ENCODE assay signal across 25 cellular contexts in genomic region chr1:34425785-34426184, GRCh38.
"Had no signal": no experiment of that assay in that cellular context is flagged by ENCODE, and none has a peak within 500 bp of the region (broad histone marks: within the 10 kb centered on the region; RNA-seq: fewer than 3 reads in every experiment).

No MANE protein-coding gene starts in this region.

- H3K27ac ChIP-seq: ascending aorta, body of pancreas, cardiac muscle cell had no signal

- H3K4me3 Mint-ChIP-seq: activated CD8-positive, alpha-beta memory T cell treated with anti-CD3 and anti-CD28 coated beads, Interleukin-2, amount 10 ng/mL, durations not matched to agents 7 days and 5 days; activated naive CD8-positive, alpha-beta T cell treated with anti-CD3 and anti-CD28 coated beads, Interleukin-2, amount 50 U/mL, for 24 hours; activated T-cell treated with anti-CD3 and anti-CD28 coated beads, Interleukin-2, amount 50 U/mL, for 24 hours; activated T-helper 1 cell treated with anti-CD3 and anti-CD28 coated beads, Interleukin-12 subunit alpha, Interleukin-12 subunit beta, Interleukin-2, Interleukin-4 antibody, amounts not matched to agents 30 ng/mL and 10 ng/mL and 1 ng/mL, durations not matched to agents 14 hours and 24 hours and 36 hours; T-helper 1 cell treated with Interleukin-12 subunit alpha and Interleukin-12 subunit beta and Interleukin-4 antibody, amounts not matched to agents 30 μg/mL and 1 μg/mL, for 36 hours; WTC11 had no signal

- H3K4me1 ChIP-seq: ascending aorta, body of pancreas, Peyer's patch had no signal

- H3K4me1 Mint-ChIP-seq: activated CD8-positive, alpha-beta memory T cell treated with anti-CD3 and anti-CD28 coated beads, Interleukin-2, amount 10 ng/mL, durations not matched to agents 7 days and 5 days; activated naive CD8-positive, alpha-beta T cell treated with anti-CD3 and anti-CD28 coated beads, Interleukin-2, amount 50 U/mL, for 24 hours had no signal

- FAIRE-seq: K562 had no signal

- H3K4me3 ChIP-seq: ascending aorta, body of pancreas, cardiac muscle cell, K562, Peyer's patch had no signal

- H3K27ac Mint-ChIP-seq: activated CD8-positive, alpha-beta memory T cell treated with anti-CD3 and anti-CD28 coated beads, Interleukin-2, amount 10 ng/mL, durations not matched to agents 7 days and 5 days; activated naive CD4-positive, alpha-beta T cell treated with anti-CD3 and anti-CD28 coated beads, Interleukin-2, amount 50 U/mL, for 72 hours; activated naive CD8-positive, alpha-beta T cell treated with anti-CD3 and anti-CD28 coated beads, Interleukin-2, amount 50 U/mL, for 24 hours; activated T-cell treated with anti-CD3 and anti-CD28 coated beads, Interleukin-2, amount 50 U/mL, for 24 hours; activated T-helper 1 cell treated with anti-CD3 and anti-CD28 coated beads, Interleukin-12 subunit alpha, Interleukin-12 subunit beta, Interleukin-2, Interleukin-4 antibody, amounts not matched to agents 30 ng/mL and 10 ng/mL and 1 ng/mL, durations not matched to agents 14 hours and 24 hours and 36 hours; T-helper 1 cell treated with Interleukin-12 subunit alpha and Interleukin-12 subunit beta and Interleukin-4 antibody, amounts not matched to agents 30 μg/mL and 1 μg/mL, for 36 hours; WTC11 had no signal

- H3K36me3 Mint-ChIP-seq: activated CD8-positive, alpha-beta memory T cell treated with anti-CD3 and anti-CD28 coated beads, Interleukin-2, amount 10 ng/mL, durations not matched to agents 7 days and 5 days; activated naive CD4-positive, alpha-beta T cell treated with anti-CD3 and anti-CD28 coated beads, Interleukin-2, amount 50 U/mL, for 72 hours; WTC11 had no signal

- H3K9me3 ChIP-seq: ascending aorta, body of pancreas, Peyer's patch had no signal

- ATAC-seq: activated CD8-positive, alpha-beta memory T cell treated with anti-CD3 and anti-CD28 coated beads, Interleukin-2, amount 10 ng/mL, durations not matched to agents 7 days and 5 days; activated naive CD4-positive, alpha-beta T cell treated with anti-CD3 and anti-CD28 coated beads, Interleukin-2, amount 50 U/mL, for 72 hours; activated naive CD8-positive, alpha-beta T cell treated with anti-CD3 and anti-CD28 coated beads, Interleukin-2, amount 50 U/mL, for 24 hours; body of pancreas; K562; WTC11 had no signal

- H3K9me3 Mint-ChIP-seq: activated naive CD4-positive, alpha-beta T cell treated with anti-CD3 and anti-CD28 coated beads, Interleukin-2, amount 50 U/mL, for 72 hours; activated naive CD8-positive, alpha-beta T cell treated with anti-CD3 and anti-CD28 coated beads, Interleukin-2, amount 50 U/mL, for 24 hours; activated T-cell treated with anti-CD3 and anti-CD28 coated beads, Interleukin-2, amount 50 U/mL, for 24 hours; activated T-helper 1 cell treated with anti-CD3 and anti-CD28 coated beads, Interleukin-12 subunit alpha, Interleukin-12 subunit beta, Interleukin-2, Interleukin-4 antibody, amounts not matched to agents 30 ng/mL and 10 ng/mL and 1 ng/mL, durations not matched to agents 14 hours and 24 hours and 36 hours; T-helper 1 cell treated with Interleukin-12 subunit alpha and Interleukin-12 subunit beta and Interleukin-4 antibody, amounts not matched to agents 30 μg/mL and 1 μg/mL, for 36 hours; WTC11 had no signal

- H3K27me3 Mint-ChIP-seq: activated CD8-positive, alpha-beta memory T cell treated with anti-CD3 and anti-CD28 coated beads, Interleukin-2, amount 10 ng/mL, durations not matched to agents 7 days and 5 days; activated naive CD8-positive, alpha-beta T cell treated with anti-CD3 and anti-CD28 coated beads, Interleukin-2, amount 50 U/mL, for 24 hours had no signal

- H3K36me3 ChIP-seq: ascending aorta, cardiac muscle cell, Peyer's patch had no signal

- H3K27me3 ChIP-seq: ascending aorta, body of pancreas, cardiac muscle cell, Peyer's patch had no signal

- DNase-seq: activated CD4-positive, alpha-beta T cell treated with anti-CD3 and anti-CD28 coated beads for 48 hours; activated CD4-positive, alpha-beta T cell treated with anti-CD3 and anti-CD28 coated beads, Interleukin-2, amount 50 U/mL, for 4 hours; activated CD4-positive, CD25-positive, alpha-beta regulatory T cell treated with anti-CD3 and anti-CD28 coated beads, Interleukin-2, amount 50 U/mL, for 72 hours; activated CD8-positive, alpha-beta memory T cell treated with anti-CD3 and anti-CD28 coated beads, Interleukin-2, amount 10 ng/mL, durations not matched to agents 7 days and 5 days; activated effector memory CD4-positive, alpha-beta T cell treated with anti-CD3 and anti-CD28 coated beads, Interleukin-2, amount 50 U/mL, for 16 hours; activated naive CD4-positive, alpha-beta T cell treated with Interleukin-2 at 50 U/mL for 16 hours; activated naive CD8-positive, alpha-beta T cell treated with anti-CD3 and anti-CD28 coated beads, Interleukin-2, amount 50 U/mL, for 24 hours; activated T-cell treated with anti-CD3 and anti-CD28 coated beads, Interleukin-2, amount 50 U/mL, for 24 hours; amniotic stem cell; body of pancreas; Karpas-422; NCI-H1092; NCI-H1417; NCI-H1930; NCI-H446; NCI-H524; SHP77 treated with DMSO at 0.1 percent for 48 hours had no signal
